ENCODE assay signal across 24 cellular contexts in genomic region chr10:96295475-96295874, GRCh38. TPM values are rescaled to one million over a fixed set of nuclear protein-coding genes. Genes with fewer than 3 reads are reported as not detected.
"Had no signal": no experiment of that assay in that cellular context is flagged by ENCODE, and none has a peak within 500 bp of the region (broad histone marks: within the 10 kb centered on the region; RNA-seq: fewer than 3 reads in every experiment).

No MANE protein-coding gene starts in this region.

- H3K27ac ChIP-seq: adrenal gland, heart left ventricle, prostate gland, skin epidermis, transverse colon, vagina had no signal

- H3K9me3 ChIP-seq: adrenal gland, heart left ventricle, prostate gland, transverse colon, vagina had no signal

- H3K27me3 ChIP-seq: adrenal gland, transverse colon, vagina had no signal

- ATAC-seq: effector memory CD8-positive, alpha-beta T cell; heart left ventricle; right cardiac atrium had no signal

- H3K9me3 Mint-ChIP-seq: activated CD4-positive, alpha-beta T cell treated with anti-CD3 and anti-CD28 coated beads, Interleukin-2, amount 10 ng/mL, durations not matched to agents 24 days and 14 days; effector memory CD8-positive, alpha-beta T cell; immature natural killer cell; nephron progenitor cell had no signal

- H3K4me3 Mint-ChIP-seq: activated CD4-positive, alpha-beta T cell treated with anti-CD3 and anti-CD28 coated beads, Interleukin-2, amount 10 ng/mL, durations not matched to agents 24 days and 14 days; effector memory CD8-positive, alpha-beta T cell; immature natural killer cell; nephron progenitor cell had no signal

- H3K4me3 ChIP-seq: adrenal gland, heart left ventricle, prostate gland, skin epidermis, transverse colon, vagina had no signal

- H3K36me3 ChIP-seq: adrenal gland, heart left ventricle, prostate gland, transverse colon, vagina had no signal

- H3K4me1 ChIP-seq: adrenal gland, prostate gland, vagina had no signal

- H3K36me3 Mint-ChIP-seq: immature natural killer cell had no signal

- H3K27ac Mint-ChIP-seq: activated CD4-positive, alpha-beta T cell treated with anti-CD3 and anti-CD28 coated beads, Interleukin-2, amount 10 ng/mL, durations not matched to agents 24 days and 14 days; effector memory CD8-positive, alpha-beta T cell; immature natural killer cell; nephron progenitor cell had no signal

- DNase-seq: activated CD4-positive, alpha-beta T cell treated with anti-CD3 and anti-CD28 coated beads, Interleukin-2, amount 10 ng/mL, durations not matched to agents 24 days and 14 days; activated CD4-positive, CD25-positive, alpha-beta regulatory T cell; activated CD8-positive, alpha-beta memory T cell treated with anti-CD3 and anti-CD28 coated beads for 24 hours; activated naive CD4-positive, alpha-beta T cell treated with Interleukin-2 at 50 U/mL for 16 hours; adrenal gland; dermis blood vessel endothelial cell; effector memory CD8-positive, alpha-beta T cell; foreskin melanocyte; heart left ventricle; immature natural killer cell; mesendoderm; nephron progenitor cell; right cardiac atrium; stimulated activated CD4-positive, alpha-beta T cell treated with anti-CD3 and anti-CD28 coated beads, Interleukin-15, amount 100 ng/mL, for 24 hours; stimulated activated CD4-positive, alpha-beta T cell treated with anti-CD3 and anti-CD28 coated beads, Interleukin-4, amount 100 ng/mL, for 24 hours; substantia nigra; transverse colon had no signal

RNA-seq across cellular contexts. Expression of gene DNTT, which starts 8.8 kb away (rescaled TPM):
- total RNA-seq: activated CD4-positive, alpha-beta T cell treated with anti-CD3 and anti-CD28 coated beads, Interleukin-2, amount 10 ng/mL, durations not matched to agents 24 days and 14 days; adrenal gland; chondrocyte; dermis blood vessel endothelial cell; fibroblast of lung; heart left ventricle; lower leg skin; omental fat pad; prostate gland; right cardiac atrium; transverse colon; vagina had no signal
- polyA plus RNA-seq: adrenal gland, fibroblast of lung, heart left ventricle, right cardiac atrium had no signal

RNA-seq across cellular contexts. Expression of gene BLNK, which starts 24.1 kb away (rescaled TPM):
- total RNA-seq: activated CD4-positive, alpha-beta T cell treated with anti-CD3 and anti-CD28 coated beads, Interleukin-2, amount 10 ng/mL, durations not matched to agents 24 days and 14 days; chondrocyte; dermis blood vessel endothelial cell had no signal
- polyA plus RNA-seq: fibroblast of lung had no signal
